ENCODE assay signal across 25 cellular contexts in genomic region chr3:188745031-188745430, GRCh38.
"Had no signal": no experiment of that assay in that cellular context is flagged by ENCODE, and none has a peak within 500 bp of the region (broad histone marks: within the 10 kb centered on the region; RNA-seq: fewer than 3 reads in every experiment).

No MANE protein-coding gene starts in this region.

- H3K27me3 ChIP-seq: esophagus muscularis mucosa, foreskin keratinocyte, gastroesophageal sphincter, heart left ventricle, hepatocyte, neural progenitor cell, right atrium auricular region, sigmoid colon, spleen, tibial nerve, upper lobe of left lung had no signal

- H3K79me2 ChIP-seq: parathyroid adenoma had no signal

- H3K36me3 ChIP-seq: gastroesophageal sphincter, heart left ventricle, neural progenitor cell, right atrium auricular region, sigmoid colon, spleen, thoracic aorta, tibial nerve, upper lobe of left lung had no signal

- H3K9ac ChIP-seq: neural progenitor cell, parathyroid adenoma had no signal

- H3K4me3 ChIP-seq: coronary artery, esophagus muscularis mucosa, gastroesophageal sphincter, heart left ventricle, hepatocyte, neural progenitor cell, right atrium auricular region, sigmoid colon, skin epidermis, spleen, thoracic aorta, tibial nerve, upper lobe of left lung had no signal

- H3K9me3 Mint-ChIP-seq: natural killer cell; neural progenitor cell; stimulated activated naive B cell treated with anti-CD40 and anti-IgM and Interleukin-4, amounts not matched to agents 10 μg/mL and 1 μg/mL and 100 μg/mL, for 72 hours; stimulated activated naive CD8-positive, alpha-beta T cell treated with anti-CD3 and anti-CD28 coated beads, Interleukin-15, Interleukin-2, amounts not matched to agents 100 ng/mL and 50 ng/mL, for 24 hours had no signal

- DNase-seq: dermis blood vessel endothelial cell; effector memory CD4-positive, alpha-beta T cell; foreskin keratinocyte; heart left ventricle; kidney; mesenchymal stem cell; midbrain; natural killer cell; sigmoid colon; spleen; stimulated activated CD4-positive, alpha-beta T cell treated with anti-CD3 and anti-CD28 coated beads, Interleukin-4, amount 100 ng/mL, for 4 hours; stimulated activated naive B cell treated with anti-CD40 and anti-IgM and Interleukin-4, amounts not matched to agents 10 μg/mL and 1 μg/mL and 100 μg/mL, for 72 hours; upper lobe of left lung had no signal

- H3K27me3 Mint-ChIP-seq: progenitor cell of endocrine pancreas; stimulated activated naive B cell treated with anti-CD40 and anti-IgM and Interleukin-4, amounts not matched to agents 10 μg/mL and 1 μg/mL and 100 μg/mL, for 72 hours; stimulated activated naive CD8-positive, alpha-beta T cell treated with anti-CD3 and anti-CD28 coated beads, Interleukin-15, Interleukin-2, amounts not matched to agents 100 ng/mL and 50 ng/mL, for 24 hours had no signal

- ATAC-seq: foreskin keratinocyte; gastroesophageal sphincter; heart left ventricle; natural killer cell; stimulated activated naive B cell treated with anti-CD40 and anti-IgM and Interleukin-4, amounts not matched to agents 10 μg/mL and 1 μg/mL and 100 μg/mL, for 72 hours had no signal

- H3K4me3 Mint-ChIP-seq: natural killer cell; neural progenitor cell; stimulated activated naive B cell treated with anti-CD40 and anti-IgM and Interleukin-4, amounts not matched to agents 10 μg/mL and 1 μg/mL and 100 μg/mL, for 72 hours; stimulated activated naive CD8-positive, alpha-beta T cell treated with anti-CD3 and anti-CD28 coated beads, Interleukin-15, Interleukin-2, amounts not matched to agents 100 ng/mL and 50 ng/mL, for 24 hours had no signal

- H3K4me2 ChIP-seq: hepatocyte, neural progenitor cell had no signal

- H3K27ac ChIP-seq: coronary artery, esophagus muscularis mucosa, foreskin keratinocyte, heart left ventricle, neural progenitor cell, parathyroid adenoma, right atrium auricular region, sigmoid colon, skin epidermis, spleen, thoracic aorta, tibial nerve, upper lobe of left lung had no signal

- H3K4me1 ChIP-seq: foreskin keratinocyte, neural progenitor cell, parathyroid adenoma, upper lobe of left lung had no signal

- H3K36me3 Mint-ChIP-seq: natural killer cell, neural progenitor cell had no signal

- H3K27ac Mint-ChIP-seq: natural killer cell; neural progenitor cell; progenitor cell of endocrine pancreas; stimulated activated naive B cell treated with anti-CD40 and anti-IgM and Interleukin-4, amounts not matched to agents 10 μg/mL and 1 μg/mL and 100 μg/mL, for 72 hours; stimulated activated naive CD8-positive, alpha-beta T cell treated with anti-CD3 and anti-CD28 coated beads, Interleukin-15, Interleukin-2, amounts not matched to agents 100 ng/mL and 50 ng/mL, for 24 hours had no signal

- H3K9me3 ChIP-seq: esophagus muscularis mucosa, gastroesophageal sphincter, heart left ventricle, right atrium auricular region, sigmoid colon, spleen, thoracic aorta, tibial nerve, upper lobe of left lung had no signal

- H3K4me1 Mint-ChIP-seq: neural progenitor cell had no signal

- H2AFZ ChIP-seq: hepatocyte, neural progenitor cell, parathyroid adenoma had no signal
